Comparison of ENCODE assay signal across 20 cellular contexts in the genomic region with DNA sequence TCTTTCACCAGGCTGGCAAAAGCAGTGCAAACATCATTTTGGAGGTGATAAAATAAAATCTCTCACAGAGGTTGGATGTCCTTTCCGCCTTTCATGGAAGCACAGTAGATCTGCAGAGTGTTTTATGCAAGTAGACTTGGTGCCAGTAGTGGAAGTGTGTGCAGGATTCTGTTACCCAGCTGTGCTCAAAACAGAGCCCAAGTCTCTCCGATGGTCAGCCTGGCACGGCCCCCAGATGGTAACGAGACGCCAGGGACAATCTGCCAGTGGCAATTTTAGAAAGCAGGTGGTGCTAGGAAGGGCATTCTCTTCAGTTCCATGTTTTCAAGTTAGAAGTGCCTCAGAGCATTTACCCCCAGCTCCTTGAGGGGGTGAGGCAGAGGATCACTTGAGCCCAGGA. TPM values are rescaled to one million over a fixed set of nuclear protein-coding genes. Genes with fewer than 3 reads are reported as not detected.
DNase-seq lines count a peak whose midpoint lies in the region; ATAC-seq and TF ChIP-seq lines count a peak whose summit lies in the region.
"Had no signal": no experiment of that assay in that cellular context is flagged by ENCODE, and none has a peak within 500 bp of the region (broad histone marks: within the 10 kb centered on the region; RNA-seq: fewer than 3 reads in every experiment).

No MANE protein-coding gene starts in this region.

- H2BK12ac ChIP-seq in neuronal stem cell (ENCODE audit: low read length): no peak overlapping the region

- H2BK15ac ChIP-seq in neuronal stem cell (ENCODE audit: low read length): no peak overlapping the region

- no CpG with 5 or more reads among the region's 5 CpGs for WGBS in neuronal stem cell (ENCODE audit: extremely low coverage in 2 of 2, insufficient read length in 2 of 2, insufficient replicate concordance in 1 of 2), 2 donors

- H3K4ac ChIP-seq in neuronal stem cell (ENCODE audit: low read length): no peak overlapping the region

- H3K23ac ChIP-seq in neuronal stem cell (ENCODE audit: low read depth, low read length, poor library complexity): no peak overlapping the region

- no peak overlapping the region for H3K4me2 ChIP-seq in neuronal stem cell (ENCODE audit: insufficient read depth, low read length, poor library complexity, severe bottlenecking)

- H3K27ac Mint-ChIP-seq in activated CD4-positive, alpha-beta T cell treated with anti-CD3 and anti-CD28 coated beads, Interleukin-2, amount 10 ng/mL, durations not matched to agents 7 days and 5 days: no peak overlapping the region
- H3K27ac Mint-ChIP-seq in CD8-positive, alpha-beta memory T cell: peak overlapping the region in 4 of 8 donors; percentile 41 to 91 (median 54)
- no peak overlapping the region for H3K27ac Mint-ChIP-seq in activated T-helper 2 cell treated with anti-CD3 and anti-CD28 coated beads, Interferon-gamma antibody, Interleukin-2, Interleukin-4, amounts not matched to agents 10 μg/mL and 5 μg/mL and 100 μg/mL, durations not matched to agents 14 hours and 24 hours and 36 hours

- no peak overlapping the region for H3K27ac ChIP-seq in CD8-positive, alpha-beta memory T cell (ENCODE audit: low read depth, low read length)
- H3K27ac ChIP-seq in neuronal stem cell (replicated peaks; ENCODE audit: low read length) (no peak overlapping the region), brain microvascular endothelial cell (no peak overlapping the region)
- H3K27ac ChIP-seq: heart left ventricle, left ventricle myocardium inferior, prostate gland, spleen, WERI-Rb-1 had no signal

- H2AFZ ChIP-seq in neuronal stem cell (ENCODE audit: low read length): peak overlapping the region; percentile 61

- H3K18ac ChIP-seq in neuronal stem cell (ENCODE audit: low read length): no peak overlapping the region

- no peak overlapping the region for H4K8ac ChIP-seq in neuronal stem cell (ENCODE audit: low read depth, low read length)

- no peak for TF ChIP-seq CTCF in brain microvascular endothelial cell (IDR thresholded peaks at IDR 0.05; ENCODE audit: low read depth, low read length, missing control alignments)

- H3K27me3 ChIP-seq in CD8-positive, alpha-beta memory T cell (ENCODE audit: insufficient read depth, low read length, poor library complexity, severe bottlenecking): peaks cover 14% of the 10 kb centered on the region
- H3K27me3 ChIP-seq in neuronal stem cell (ENCODE audit: control insufficient read depth in 3 of 3, insufficient read depth in 3 of 3, low read depth in 1 of 3, low read length in 3 of 3): peaks cover 0 to 2% (median 0%) of the 10 kb centered on the region in 3 experiments
- no peaks in the 10 kb centered on the region for H3K27me3 ChIP-seq in brain microvascular endothelial cell (replicated peaks)

- no peaks in the 10 kb centered on the region for H3K9me3 Mint-ChIP-seq in activated CD4-positive, alpha-beta T cell treated with anti-CD3 and anti-CD28 coated beads, Interleukin-2, amount 10 ng/mL, durations not matched to agents 7 days and 5 days
- H3K9me3 Mint-ChIP-seq in CD8-positive, alpha-beta memory T cell: no peaks in the 10 kb centered on the region
- no peaks in the 10 kb centered on the region for H3K9me3 Mint-ChIP-seq in activated T-helper 2 cell treated with anti-CD3 and anti-CD28 coated beads, Interferon-gamma antibody, Interleukin-2, Interleukin-4, amounts not matched to agents 10 μg/mL and 5 μg/mL and 100 μg/mL, durations not matched to agents 14 hours and 24 hours and 36 hours

- peaks cover 13% of the 10 kb centered on the region for H3K4me1 ChIP-seq in CD8-positive, alpha-beta memory T cell (ENCODE audit: insufficient read depth, low read length)
- H3K4me1 ChIP-seq in neuronal stem cell (ENCODE audit: control insufficient read depth in 2 of 2, insufficient read depth in 1 of 2, low read depth in 1 of 2, low read length in 2 of 2): peaks cover 3 to 5% of the 10 kb centered on the region in 2 donors
- H3K4me1 ChIP-seq: prostate gland had no signal

- H3K79me1 ChIP-seq in neuronal stem cell (ENCODE audit: low read depth, low read length): no peaks in the 10 kb centered on the region

- ATAC-seq in GM18907 (IDR thresholded peaks at IDR 0.05; ENCODE audit: unreplicated experiment): no peak
- ATAC-seq: heart left ventricle had no signal

- POLR2A ChIA-PET in activated CD4-positive, alpha-beta T cell treated with anti-CD3 and anti-CD28 coated beads, Interleukin-2, amount 10 ng/mL, durations not matched to agents 7 days and 5 days (lab: Charles Lee): no interaction called here
- POLR2A ChIA-PET in CD8-positive, alpha-beta memory T cell (lab: Charles Lee): no interaction called here

- no peak overlapping the region for H3K9ac ChIP-seq in neuronal stem cell (ENCODE audit: low read depth, low read length, poor library complexity)

- CTCF ChIA-PET in activated CD4-positive, alpha-beta T cell treated with anti-CD3 and anti-CD28 coated beads, Interleukin-2, amount 10 ng/mL, durations not matched to agents 7 days and 5 days (lab: Charles Lee): no interaction called here
- CTCF ChIA-PET in CD8-positive, alpha-beta memory T cell (lab: Charles Lee): no interaction called here

- peaks cover 11% of the 10 kb centered on the region for H3K27me3 Mint-ChIP-seq in activated CD4-positive, alpha-beta T cell treated with anti-CD3 and anti-CD28 coated beads, Interleukin-2, amount 10 ng/mL, durations not matched to agents 7 days and 5 days
- H3K27me3 Mint-ChIP-seq in CD8-positive, alpha-beta memory T cell: peaks cover 13 to 27% of the 10 kb centered on the region in 2 donors
- H3K27me3 Mint-ChIP-seq in activated T-helper 2 cell treated with anti-CD3 and anti-CD28 coated beads, Interferon-gamma antibody, Interleukin-2, Interleukin-4, amounts not matched to agents 10 μg/mL and 5 μg/mL and 100 μg/mL, durations not matched to agents 14 hours and 24 hours and 36 hours (ENCODE audit: low read depth): peaks cover 8% of the 10 kb centered on the region

- peaks cover 21% of the 10 kb centered on the region for H3K4me1 Mint-ChIP-seq in activated CD4-positive, alpha-beta T cell treated with anti-CD3 and anti-CD28 coated beads, Interleukin-2, amount 10 ng/mL, durations not matched to agents 7 days and 5 days
- peaks cover 22 to 37% (median 35%) of the 10 kb centered on the region in 3 donors for H3K4me1 Mint-ChIP-seq in CD8-positive, alpha-beta memory T cell
- peaks cover 16% of the 10 kb centered on the region for H3K4me1 Mint-ChIP-seq in activated T-helper 2 cell treated with anti-CD3 and anti-CD28 coated beads, Interferon-gamma antibody, Interleukin-2, Interleukin-4, amounts not matched to agents 10 μg/mL and 5 μg/mL and 100 μg/mL, durations not matched to agents 14 hours and 24 hours and 36 hours (ENCODE audit: low read depth)

- no peak overlapping the region for H2BK120ac ChIP-seq in neuronal stem cell (ENCODE audit: low read depth, low read length)

- no peak overlapping the region for H2AK5ac ChIP-seq in neuronal stem cell (ENCODE audit: low read depth, low read length)

- intact Hi-C loops in activated T-helper 2 cell treated with anti-CD3 and anti-CD28 coated beads, Interferon-gamma antibody, Interleukin-2, Interleukin-4, amounts not matched to agents 10 μg/mL and 5 μg/mL and 100 μg/mL, durations not matched to agents 14 hours and 24 hours and 36 hours (cut with micrococcal nuclease): loop anchor here (10.0 kb wide), 1 partner anchor 828 kb away; the partner anchor contains the start of gene FBXO31

- no peak overlapping the region for H3K14ac ChIP-seq in neuronal stem cell (ENCODE audit: low read length)

- H3K9me3 ChIP-seq in CD8-positive, alpha-beta memory T cell (ENCODE audit: low read length): no peaks in the 10 kb centered on the region
- H3K9me3 ChIP-seq in neuronal stem cell (replicated peaks in 1 of 2; ENCODE audit: control insufficient read depth in 2 of 2, insufficient read depth in 1 of 2, low read depth in 1 of 2, low read length in 2 of 2): no peaks in the 10 kb centered on the region
- H3K9me3 ChIP-seq: heart left ventricle, left ventricle myocardium inferior, prostate gland, spleen had no signal

- H3K36me3 ChIP-seq in CD8-positive, alpha-beta memory T cell (ENCODE audit: insufficient read depth, low read length): no peaks in the 10 kb centered on the region
- H3K36me3 ChIP-seq in neuronal stem cell (replicated peaks in 1 of 2; ENCODE audit: control insufficient read depth in 2 of 2, insufficient read depth in 2 of 2, low read length in 2 of 2) (peaks cover 0 to 14% of the 10 kb centered on the region in 2 donors), brain microvascular endothelial cell (replicated peaks) (no peaks in the 10 kb centered on the region)
- H3K36me3 ChIP-seq: WERI-Rb-1 had no signal

- peak overlapping the region; percentile 93 for H3K4me3 Mint-ChIP-seq in activated CD4-positive, alpha-beta T cell treated with anti-CD3 and anti-CD28 coated beads, Interleukin-2, amount 10 ng/mL, durations not matched to agents 7 days and 5 days
- H3K4me3 Mint-ChIP-seq in CD8-positive, alpha-beta memory T cell: peak overlapping the region in 5 of 7 donors; percentile 83 to 93 (median 88)
- H3K4me3 Mint-ChIP-seq in activated T-helper 2 cell treated with anti-CD3 and anti-CD28 coated beads, Interferon-gamma antibody, Interleukin-2, Interleukin-4, amounts not matched to agents 10 μg/mL and 5 μg/mL and 100 μg/mL, durations not matched to agents 14 hours and 24 hours and 36 hours (ENCODE audit: low read depth): peak overlapping the region; percentile 86

- DNase-seq in activated CD4-positive, alpha-beta T cell treated with anti-CD3 and anti-CD28 coated beads, Interleukin-2, amount 10 ng/mL, durations not matched to agents 7 days and 5 days: no peak
- DNase-seq in activated CD4-positive, alpha-beta T cell treated with anti-CD3 and anti-CD28 coated beads, Interleukin-2, amount 50 U/mL, for 4 hours: no peak
- no peak for DNase-seq in CD8-positive, alpha-beta memory T cell
- DNase-seq in activated T-helper 2 cell treated with anti-CD3 and anti-CD28 coated beads, Interferon-gamma antibody, Interleukin-2, Interleukin-4, amounts not matched to agents 10 μg/mL and 5 μg/mL and 100 μg/mL, durations not matched to agents 14 hours and 24 hours and 36 hours (ENCODE audit: low spot score): no peak
- no peak for DNase-seq in neuronal stem cell (ENCODE audit: low spot score)
- DNase-seq in G401 (ENCODE audit: low spot score): no peak
- DNase-seq in brain microvascular endothelial cell: no peak
- DNase-seq: ACHN; activated gamma-delta T cell treated with Interleukin-2 at 50 U/mL for 16 hours; DMS79 treated with DMSO at 0.1 percent for 48 hours; heart left ventricle; left ventricle myocardium inferior; NCI-H1436 treated with DMSO at 0.1 percent for 48 hours; spleen; stimulated activated CD4-positive, alpha-beta T cell treated with anti-CD3 and anti-CD28 coated beads, Interleukin-4, amount 100 ng/mL, for 4 hours; substantia nigra; WERI-Rb-1 had no signal

- no peak overlapping the region for H3K4me3 ChIP-seq in CD8-positive, alpha-beta memory T cell (ENCODE audit: low read length)
- no peak overlapping the region for H3K4me3 ChIP-seq in neuronal stem cell (ENCODE audit: low read length in 2 of 2)
- no peak overlapping the region for H3K4me3 ChIP-seq in brain microvascular endothelial cell (ENCODE audit: low read depth, low read length)
- H3K4me3 ChIP-seq: heart left ventricle, prostate gland had no signal

- H3K36me3 Mint-ChIP-seq in activated CD4-positive, alpha-beta T cell treated with anti-CD3 and anti-CD28 coated beads, Interleukin-2, amount 10 ng/mL, durations not matched to agents 7 days and 5 days (ENCODE audit: low read depth): peaks cover 8% of the 10 kb centered on the region
- H3K36me3 Mint-ChIP-seq in CD8-positive, alpha-beta memory T cell: peaks cover 0 to 17% (median 2%) of the 10 kb centered on the region in 3 donors
- peaks cover 14% of the 10 kb centered on the region for H3K36me3 Mint-ChIP-seq in activated T-helper 2 cell treated with anti-CD3 and anti-CD28 coated beads, Interferon-gamma antibody, Interleukin-2, Interleukin-4, amounts not matched to agents 10 μg/mL and 5 μg/mL and 100 μg/mL, durations not matched to agents 14 hours and 24 hours and 36 hours (ENCODE audit: low read depth)

- H2BK5ac ChIP-seq in neuronal stem cell (ENCODE audit: low read length): no peak overlapping the region

- in situ Hi-C loops in G401 (cut with HindIII; ENCODE audit: low sequenced_read_pairs) (no loop called here), brain microvascular endothelial cell (cut with HindIII; ENCODE audit: low pct_ligation_motif_present, low sequenced_read_pairs) (loop anchor here (25.0 kb wide), 1 partner anchor 731 kb away; no protein-coding TSS in a partner anchor)

- H4K91ac ChIP-seq in neuronal stem cell (ENCODE audit: low read depth, low read length, poor library complexity): no peak overlapping the region

RNA-seq across cellular contexts. Expression of gene MTHFSD, which starts 1.5 kb away (rescaled TPM):
- 10 to 100 TPM; 28.7 to 29.1 TPM for total RNA-seq in activated CD4-positive, alpha-beta T cell treated with anti-CD3 and anti-CD28 coated beads, Interleukin-2, amount 10 ng/mL, durations not matched to agents 7 days and 5 days
- 10 to 100 TPM; 21.9 to 25.0 TPM for total RNA-seq in CD8-positive, alpha-beta memory T cell
- 23.0 TPM for polyA plus RNA-seq in CD8-positive, alpha-beta memory T cell
- 21.9 and 22.8 TPM in 2 replicates for total RNA-seq in activated T-helper 2 cell treated with anti-CD3 and anti-CD28 coated beads, Interferon-gamma antibody, Interleukin-2, Interleukin-4, amounts not matched to agents 10 μg/mL and 5 μg/mL and 100 μg/mL, durations not matched to agents 14 hours and 24 hours and 36 hours
- 12.3 TPM for polyA plus RNA-seq in neuronal stem cell (2013, experiment 1 of 2)
- 12.6 TPM for polyA plus RNA-seq in neuronal stem cell (2013, experiment 2 of 2)
- total RNA-seq in G401 (2014; rRNA removed; shearing (Covaris generic)): 8.2 and 10.1 TPM in 2 replicates

RNA-seq across cellular contexts. Expression of gene FOXC2, which starts 10.1 kb away (rescaled TPM):
- not detected for total RNA-seq in activated CD4-positive, alpha-beta T cell treated with anti-CD3 and anti-CD28 coated beads, Interleukin-2, amount 10 ng/mL, durations not matched to agents 7 days and 5 days
- total RNA-seq in CD8-positive, alpha-beta memory T cell: not detected
- polyA plus RNA-seq in CD8-positive, alpha-beta memory T cell: not detected
- 0.07 TPM in 1 of 2 replicates, not detected in the other for total RNA-seq in activated T-helper 2 cell treated with anti-CD3 and anti-CD28 coated beads, Interferon-gamma antibody, Interleukin-2, Interleukin-4, amounts not matched to agents 10 μg/mL and 5 μg/mL and 100 μg/mL, durations not matched to agents 14 hours and 24 hours and 36 hours
- polyA plus RNA-seq in neuronal stem cell (2013, experiment 1 of 2): 0.15 TPM
- polyA plus RNA-seq in neuronal stem cell (2013, experiment 2 of 2): 0.12 TPM
- total RNA-seq in G401 (2014; rRNA removed; shearing (Covaris generic)): 7.0 and 7.6 TPM in 2 replicates
- total RNA-seq: mononuclear cell, spleen had no signal

RNA-seq across cellular contexts. Expression of gene FOXL1, which starts 21.8 kb away (rescaled TPM):
- total RNA-seq in activated CD4-positive, alpha-beta T cell treated with anti-CD3 and anti-CD28 coated beads, Interleukin-2, amount 10 ng/mL, durations not matched to agents 7 days and 5 days: not detected
- total RNA-seq in CD8-positive, alpha-beta memory T cell: not detected
- not detected for polyA plus RNA-seq in CD8-positive, alpha-beta memory T cell
- total RNA-seq in activated T-helper 2 cell treated with anti-CD3 and anti-CD28 coated beads, Interferon-gamma antibody, Interleukin-2, Interleukin-4, amounts not matched to agents 10 μg/mL and 5 μg/mL and 100 μg/mL, durations not matched to agents 14 hours and 24 hours and 36 hours: 0.05 and 0.23 TPM in 2 replicates
- 0.04 TPM for polyA plus RNA-seq in neuronal stem cell (2013, experiment 1 of 2)
- 0.07 TPM for polyA plus RNA-seq in neuronal stem cell (2013, experiment 2 of 2)
- 1.5 and 3.1 TPM in 2 replicates for total RNA-seq in G401 (2014; rRNA removed; shearing (Covaris generic))
- total RNA-seq: mononuclear cell, spleen had no signal

RNA-seq across cellular contexts. Expression of gene FOXF1, which starts 46.2 kb away (rescaled TPM):
- not detected for total RNA-seq in activated CD4-positive, alpha-beta T cell treated with anti-CD3 and anti-CD28 coated beads, Interleukin-2, amount 10 ng/mL, durations not matched to agents 7 days and 5 days
- total RNA-seq in CD8-positive, alpha-beta memory T cell: not detected
- polyA plus RNA-seq in CD8-positive, alpha-beta memory T cell: not detected
- not detected in 2 replicates for total RNA-seq in activated T-helper 2 cell treated with anti-CD3 and anti-CD28 coated beads, Interferon-gamma antibody, Interleukin-2, Interleukin-4, amounts not matched to agents 10 μg/mL and 5 μg/mL and 100 μg/mL, durations not matched to agents 14 hours and 24 hours and 36 hours
- polyA plus RNA-seq in neuronal stem cell (2013, experiment 1 of 2): 0.01 TPM
- polyA plus RNA-seq in neuronal stem cell (2013, experiment 2 of 2): not detected
- 0.06 TPM in 1 of 2 replicates, not detected in the other for total RNA-seq in G401 (2014; rRNA removed; shearing (Covaris generic))
